In genomic region chr6:42378536-42378935, GRCh38 we compare ENCODE assay signal across 15 cellular contexts.
DNase-seq lines count a peak whose midpoint lies in the region; ATAC-seq and TF ChIP-seq lines count a peak whose summit lies in the region.
"Had no signal": no experiment of that assay in that cellular context is flagged by ENCODE, and none has a peak within 500 bp of the region (broad histone marks: within the 10 kb centered on the region; RNA-seq: fewer than 3 reads in every experiment).

No MANE protein-coding gene starts in this region.

- H3K9me3 Mint-ChIP-seq in activated T-cell treated with anti-CD3 and anti-CD28 coated beads, Interleukin-2, amount 50 U/mL, for 72 hours, result no peaks in the 10 kb centered on the region
- no peaks in the 10 kb centered on the region for H3K9me3 Mint-ChIP-seq in activated T-helper 2 cell treated with anti-CD3 and anti-CD28 coated beads, Interferon-gamma antibody, Interleukin-2, Interleukin-4, amounts not matched to agents 10 μg/mL and 5 μg/mL and 100 μg/mL, durations not matched to agents 14 hours and 24 hours and 36 hours
- no peaks in the 10 kb centered on the region for H3K9me3 Mint-ChIP-seq in type B pancreatic cell
- H3K9me3 Mint-ChIP-seq: activated B cell treated with CpG ODN at 0.5 μM for 24 hours had no signal

- peak overlapping the region; percentile 75 to 76 for H3K4me3 Mint-ChIP-seq in activated T-cell treated with anti-CD3 and anti-CD28 coated beads, Interleukin-2, amount 50 U/mL, for 72 hours
- peak overlapping the region; percentile 45 for H3K4me3 Mint-ChIP-seq in activated T-helper 2 cell treated with anti-CD3 and anti-CD28 coated beads, Interferon-gamma antibody, Interleukin-2, Interleukin-4, amounts not matched to agents 10 μg/mL and 5 μg/mL and 100 μg/mL, durations not matched to agents 14 hours and 24 hours and 36 hours (ENCODE audit: low read depth)
- no peak overlapping the region for H3K4me3 Mint-ChIP-seq in type B pancreatic cell
- H3K4me3 Mint-ChIP-seq: activated B cell treated with CpG ODN at 0.5 μM for 24 hours had no signal

- TF ChIP-seq CTCF in spleen (IDR thresholded peaks at IDR 0.05 in 8 of 11, conservative IDR thresholded peaks at IDR 0.05 in 3 of 11), result no peak
- TF ChIP-seq CTCF in vagina (IDR thresholded peaks at IDR 0.05), result no peak
- TF ChIP-seq CTCF in type B pancreatic cell (conservative IDR thresholded peaks at IDR 0.05), result no peak

- intact Hi-C loops in activated T-helper 2 cell treated with anti-CD3 and anti-CD28 coated beads, Interferon-gamma antibody, Interleukin-2, Interleukin-4, amounts not matched to agents 10 μg/mL and 5 μg/mL and 100 μg/mL, durations not matched to agents 14 hours and 24 hours and 36 hours (cut with micrococcal nuclease), result loop anchor here (1.0 kb wide), 1 partner anchor 10 kb away; no protein-coding TSS in a partner anchor
- intact Hi-C loops in spleen (cut with DNase I; ENCODE audit: low total_unique reads) (no loop called here), vagina (cut with DNase I) (no loop called here)

- no peaks in the 10 kb centered on the region for H3K27me3 Mint-ChIP-seq in activated T-cell treated with anti-CD3 and anti-CD28 coated beads, Interleukin-2, amount 50 U/mL, for 72 hours (ENCODE audit: low read depth)
- no peaks in the 10 kb centered on the region for H3K27me3 Mint-ChIP-seq in activated T-helper 2 cell treated with anti-CD3 and anti-CD28 coated beads, Interferon-gamma antibody, Interleukin-2, Interleukin-4, amounts not matched to agents 10 μg/mL and 5 μg/mL and 100 μg/mL, durations not matched to agents 14 hours and 24 hours and 36 hours (ENCODE audit: low read depth)
- no peaks in the 10 kb centered on the region for H3K27me3 Mint-ChIP-seq in type B pancreatic cell
- H3K27me3 Mint-ChIP-seq: activated B cell treated with CpG ODN at 0.5 μM for 24 hours had no signal

- H3K27ac ChIP-seq in spleen (peak overlapping the region in 5 of 8 donors; percentile 25 to 76 (median 58)), vagina (no peak overlapping the region)
- H3K27ac ChIP-seq: foreskin keratinocyte, parathyroid adenoma, SJCRH30, thoracic aorta had no signal

- H3K4me3 ChIP-seq in spleen (no peak overlapping the region), vagina (no peak overlapping the region)
- H3K4me3 ChIP-seq: SJCRH30, thoracic aorta had no signal

- H3K4me1 ChIP-seq in spleen (peaks cover 3 to 75% (median 51%) of the 10 kb centered on the region in 6 donors), vagina (peaks cover 9% of the 10 kb centered on the region)
- H3K4me1 ChIP-seq: foreskin keratinocyte, SJCRH30 had no signal

- 23 to 34% (median 30%) methylated on average over 3 of the region's 3 CpGs for WGBS in spleen, 5 donors

- ATAC-seq in activated T-cell treated with anti-CD3 and anti-CD28 coated beads, Interleukin-2, amount 50 U/mL, for 72 hours (replicated peaks in 1 of 2), result no peak
- ATAC-seq: foreskin keratinocyte had no signal

- H3K27ac Mint-ChIP-seq in activated T-cell treated with anti-CD3 and anti-CD28 coated beads, Interleukin-2, amount 50 U/mL, for 72 hours, result peak overlapping the region; percentile 94
- peak overlapping the region; percentile 86 for H3K27ac Mint-ChIP-seq in activated T-helper 2 cell treated with anti-CD3 and anti-CD28 coated beads, Interferon-gamma antibody, Interleukin-2, Interleukin-4, amounts not matched to agents 10 μg/mL and 5 μg/mL and 100 μg/mL, durations not matched to agents 14 hours and 24 hours and 36 hours
- no peak overlapping the region for H3K27ac Mint-ChIP-seq in type B pancreatic cell
- H3K27ac Mint-ChIP-seq: activated B cell treated with CpG ODN at 0.5 μM for 24 hours had no signal

- H3K9me3 ChIP-seq in spleen (no peaks in the 10 kb centered on the region), vagina (no peaks in the 10 kb centered on the region)
- H3K9me3 ChIP-seq: SJCRH30, thoracic aorta had no signal

- H3K36me3 Mint-ChIP-seq in activated T-cell treated with anti-CD3 and anti-CD28 coated beads, Interleukin-2, amount 50 U/mL, for 72 hours (ENCODE audit: insufficient read depth in 2 of 2), result peaks cover 5 to 15% of the 10 kb centered on the region in 2 donors
- peaks cover 14% of the 10 kb centered on the region for H3K36me3 Mint-ChIP-seq in activated T-helper 2 cell treated with anti-CD3 and anti-CD28 coated beads, Interferon-gamma antibody, Interleukin-2, Interleukin-4, amounts not matched to agents 10 μg/mL and 5 μg/mL and 100 μg/mL, durations not matched to agents 14 hours and 24 hours and 36 hours (ENCODE audit: low read depth)
- peaks cover 10% of the 10 kb centered on the region for H3K36me3 Mint-ChIP-seq in type B pancreatic cell

- DNase-seq in activated T-cell treated with anti-CD3 and anti-CD28 coated beads, Interleukin-2, amount 50 U/mL, for 72 hours, result no peak
- DNase-seq in activated T-cell treated with anti-CD3 and anti-CD28 coated beads, Interleukin-2, amount 50 U/mL, for 1 hour, result no peak
- peak; percentile 47 to 70 for DNase-seq in NOMO-1 (lab: John Stamatoyannopoulos, UW; ENCODE audit: unreplicated experiment in 2 of 2)
- no peak for DNase-seq in activated T-helper 2 cell treated with anti-CD3 and anti-CD28 coated beads, Interferon-gamma antibody, Interleukin-2, Interleukin-4, amounts not matched to agents 10 μg/mL and 5 μg/mL and 100 μg/mL, durations not matched to agents 14 hours and 24 hours and 36 hours (ENCODE audit: low spot score)
- DNase-seq in spleen, result no peak
- no peak for DNase-seq in vagina (ENCODE audit: extremely low spot score in 2 of 2)
- no peak for DNase-seq in type B pancreatic cell (ENCODE audit: extremely low spot score, unreplicated experiment)
- no peak for DNase-seq in SW 1271 (lab: John Stamatoyannopoulos, UW)
- DNase-seq: activated B cell treated with CpG ODN at 0.5 μM for 24 hours, activated gamma-delta T cell treated with Interleukin-2 at 50 U/mL for 16 hours, foreskin keratinocyte, NCI-H82, SJCRH30 had no signal

- H3K27me3 ChIP-seq in spleen (replicated peaks in 1 of 7), result no peaks in the 10 kb centered on the region
- H3K27me3 ChIP-seq in vagina, result no peaks in the 10 kb centered on the region
- H3K27me3 ChIP-seq: foreskin keratinocyte, SJCRH30 had no signal

- TF ChIP-seq POLR2A in spleen (IDR thresholded peaks at IDR 0.05), result no peak
- TF ChIP-seq POLR2A in vagina (IDR thresholded peaks at IDR 0.05), result no peak

- H3K4me1 Mint-ChIP-seq in activated T-cell treated with anti-CD3 and anti-CD28 coated beads, Interleukin-2, amount 50 U/mL, for 72 hours (ENCODE audit: low read depth), result peaks cover 76% of the 10 kb centered on the region
- H3K4me1 Mint-ChIP-seq in activated T-helper 2 cell treated with anti-CD3 and anti-CD28 coated beads, Interferon-gamma antibody, Interleukin-2, Interleukin-4, amounts not matched to agents 10 μg/mL and 5 μg/mL and 100 μg/mL, durations not matched to agents 14 hours and 24 hours and 36 hours (ENCODE audit: low read depth), result peaks cover 63% of the 10 kb centered on the region
- peaks cover 7% of the 10 kb centered on the region for H3K4me1 Mint-ChIP-seq in type B pancreatic cell (ENCODE audit: unreplicated experiment)

- H3K36me3 ChIP-seq in spleen (no peaks in the 10 kb centered on the region), vagina (no peaks in the 10 kb centered on the region)
- H3K36me3 ChIP-seq: SJCRH30, thoracic aorta had no signal

Comparison
In these comparisons a context has a peak if more than half of its experiments do, and no peak if none do; other contexts are left out.
1. DNase-seq: peak in NOMO-1 (2 of 2); none in activated T-cell treated with anti-CD3 and anti-CD28 coated beads, Interleukin-2, amount 50 U/mL, for 72 hours (0 of 2), activated T-cell treated with anti-CD3 and anti-CD28 coated beads, Interleukin-2, amount 50 U/mL, for 1 hour (single experiment), activated T-helper 2 cell treated with anti-CD3 and anti-CD28 coated beads, Interferon-gamma antibody, Interleukin-2, Interleukin-4, amounts not matched to agents 10 μg/mL and 5 μg/mL and 100 μg/mL, durations not matched to agents 14 hours and 24 hours and 36 hours (single experiment), spleen (single experiment), vagina (0 of 2), type B pancreatic cell (single experiment) and SW 1271 (0 of 2).